ENCODE assay signal across 23 cellular contexts in the genomic region with DNA sequence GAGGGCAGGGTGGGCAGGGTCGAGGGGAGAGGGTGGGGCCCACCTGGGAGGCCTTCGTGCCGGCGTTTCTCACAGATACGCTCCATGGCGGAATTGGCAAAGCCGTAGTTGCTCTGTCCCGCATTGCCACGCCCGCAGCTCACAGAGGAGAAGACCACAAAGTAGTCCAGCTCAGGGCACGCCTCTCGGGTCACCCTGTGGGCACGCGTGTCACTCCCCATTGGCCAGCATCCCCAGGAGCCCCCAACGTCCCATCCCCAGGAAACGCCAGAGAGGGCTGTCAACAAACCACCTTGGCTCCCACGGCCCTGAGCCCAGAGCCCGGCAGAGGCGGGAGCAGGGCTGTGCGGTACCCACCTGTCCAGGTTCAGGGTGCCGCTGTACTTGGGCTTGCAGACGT.
"Had no signal": no experiment of that assay in that cellular context is flagged by ENCODE, and none has a peak within 500 bp of the region (broad histone marks: within the 10 kb centered on the region; RNA-seq: fewer than 3 reads in every experiment).

No MANE protein-coding gene starts in this region.

- H2AFZ ChIP-seq: hepatocyte had no signal

- DNase-seq: dermis blood vessel endothelial cell; dorsolateral prefrontal cortex; effector CD4-positive, alpha-beta T cell; effector memory CD4-positive, alpha-beta T cell; foreskin keratinocyte; heart left ventricle; hypothalamus; immature natural killer cell; islet precursor cell; kidney; kidney glomerular epithelial cell; left lung; left ventricle myocardium superior; lower lobe of right lung; mesenchymal stem cell; mucosa of descending colon had no signal

- H3K27ac ChIP-seq: coronary artery, esophagus muscularis mucosa, foreskin keratinocyte, gastroesophageal sphincter, heart left ventricle, hepatocyte, left lung, lower lobe of right lung had no signal

- ATAC-seq: foreskin keratinocyte, gastroesophageal sphincter, heart left ventricle, left lung, left ventricle myocardium superior, lower lobe of right lung, mucosa of descending colon had no signal

- FAIRE-seq: colon, endothelial cell of umbilical vein, frontal cortex, kidney had no signal

- H3K79me2 ChIP-seq: hepatocyte had no signal

- H3K4me1 ChIP-seq: foreskin keratinocyte, gastroesophageal sphincter, left lung, lower lobe of right lung had no signal

- H3K27me3 ChIP-seq: dorsolateral prefrontal cortex, esophagus muscularis mucosa, foreskin keratinocyte, gastroesophageal sphincter, heart left ventricle, hepatocyte, left lung had no signal

- H3K4me3 ChIP-seq: coronary artery, dorsolateral prefrontal cortex, esophagus muscularis mucosa, gastroesophageal sphincter, heart left ventricle, hepatocyte, left lung, lower lobe of right lung, mucosa of descending colon had no signal

- H3K4me2 ChIP-seq: hepatocyte had no signal

- H3K9me3 ChIP-seq: esophagus muscularis mucosa, gastroesophageal sphincter, heart left ventricle, left lung, lower lobe of right lung, mucosa of descending colon had no signal
